In genomic region chr17:38853292-38854219, GRCh38 we compare ENCODE assay signal across 1 cellular context.
A peak's percentile ranks its signal among the peaks of the same experiment; 100 is the strongest.
TF ChIP-seq lines count a peak whose summit lies in the region.

Gene RPL23 (minus strand): TSS chr17:38853721. CDS start chr17:38853710, 11 bp downstream.

TF ChIP-seq in GM12878, 131 proteins besides CTCF, POLR2A, EP300 and RAD21 (continued from another document and continues in another):
- TF ChIP-seq, protein P1, sequence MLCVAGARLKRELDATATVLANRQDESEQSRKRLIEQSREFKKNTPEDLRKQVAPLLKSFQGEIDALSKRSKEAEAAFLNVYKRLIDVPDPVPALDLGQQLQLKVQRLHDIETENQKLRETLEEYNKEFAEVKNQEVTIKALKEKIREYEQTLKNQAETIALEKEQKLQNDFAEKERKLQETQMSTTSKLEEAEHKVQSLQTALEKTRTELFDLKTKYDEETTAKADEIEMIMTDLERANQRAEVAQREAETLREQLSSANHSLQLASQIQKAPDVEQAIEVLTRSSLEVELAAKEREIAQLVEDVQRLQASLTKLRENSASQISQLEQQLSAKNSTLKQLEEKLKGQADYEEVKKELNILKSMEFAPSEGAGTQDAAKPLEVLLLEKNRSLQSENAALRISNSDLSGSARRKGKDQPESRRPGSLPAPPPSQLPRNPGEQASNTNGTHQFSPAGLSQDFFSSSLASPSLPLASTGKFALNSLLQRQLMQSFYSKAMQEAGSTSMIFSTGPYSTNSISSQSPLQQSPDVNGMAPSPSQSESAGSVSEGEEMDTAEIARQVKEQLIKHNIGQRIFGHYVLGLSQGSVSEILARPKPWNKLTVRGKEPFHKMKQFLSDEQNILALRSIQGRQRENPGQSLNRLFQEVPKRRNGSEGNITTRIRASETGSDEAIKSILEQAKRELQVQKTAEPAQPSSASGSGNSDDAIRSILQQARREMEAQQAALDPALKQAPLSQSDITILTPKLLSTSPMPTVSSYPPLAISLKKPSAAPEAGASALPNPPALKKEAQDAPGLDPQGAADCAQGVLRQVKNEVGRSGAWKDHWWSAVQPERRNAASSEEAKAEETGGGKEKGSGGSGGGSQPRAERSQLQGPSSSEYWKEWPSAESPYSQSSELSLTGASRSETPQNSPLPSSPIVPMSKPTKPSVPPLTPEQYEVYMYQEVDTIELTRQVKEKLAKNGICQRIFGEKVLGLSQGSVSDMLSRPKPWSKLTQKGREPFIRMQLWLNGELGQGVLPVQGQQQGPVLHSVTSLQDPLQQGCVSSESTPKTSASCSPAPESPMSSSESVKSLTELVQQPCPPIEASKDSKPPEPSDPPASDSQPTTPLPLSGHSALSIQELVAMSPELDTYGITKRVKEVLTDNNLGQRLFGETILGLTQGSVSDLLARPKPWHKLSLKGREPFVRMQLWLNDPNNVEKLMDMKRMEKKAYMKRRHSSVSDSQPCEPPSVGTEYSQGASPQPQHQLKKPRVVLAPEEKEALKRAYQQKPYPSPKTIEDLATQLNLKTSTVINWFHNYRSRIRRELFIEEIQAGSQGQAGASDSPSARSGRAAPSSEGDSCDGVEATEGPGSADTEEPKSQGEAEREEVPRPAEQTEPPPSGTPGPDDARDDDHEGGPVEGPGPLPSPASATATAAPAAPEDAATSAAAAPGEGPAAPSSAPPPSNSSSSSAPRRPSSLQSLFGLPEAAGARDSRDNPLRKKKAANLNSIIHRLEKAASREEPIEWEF (IDR thresholded peaks at IDR 0.05; ENCODE audit: insufficient replicate concordance, low read depth, low read length): peak; percentile 34
- TF ChIP-seq CHD4 (IDR thresholded peaks at IDR 0.05): no peak
- TF ChIP-seq KLF5 (IDR thresholded peaks at IDR 0.05; ENCODE audit: partially characterized antibody): peak; percentile 91
- TF ChIP-seq FOXM1 (IDR thresholded peaks at IDR 0.05; ENCODE audit: low read depth, low read length): 0 out of 2 replicates have a peak, but pooled peaks have one; percentile 40
- no peak for TF ChIP-seq CBX3 (IDR thresholded peaks at IDR 0.05; ENCODE audit: borderline replicate concordance, low read depth)
- peak; percentile 41 for TF ChIP-seq MTA2 (IDR thresholded peaks at IDR 0.05; ENCODE audit: low read depth)
- TF ChIP-seq SMAD1 (IDR thresholded peaks at IDR 0.05; ENCODE audit: low read depth, partially characterized antibody): peak; percentile 95
- peak; percentile 67 for TF ChIP-seq IKZF1 (conservative IDR thresholded peaks at IDR 0.05)
- TF ChIP-seq JUNB (IDR thresholded peaks at IDR 0.05): no peak
- TF ChIP-seq FOXK2 (IDR thresholded peaks at IDR 0.05): peak; percentile 31; the same call in 1 of the 2 replicates
- peak; percentile 82 for TF ChIP-seq SPI1 (IDR thresholded peaks at IDR 0.05; ENCODE audit: borderline replicate concordance, insufficient read depth, low read depth, low read length)
- peak; percentile 8; the same call in 1 of the 2 replicates for TF ChIP-seq GATAD2B (conservative IDR thresholded peaks at IDR 0.05; ENCODE audit: low read depth)
- no peak; the same call in 1 of the 2 replicates for TF ChIP-seq TBL1XR1 (IDR thresholded peaks at IDR 0.05; ENCODE audit: low read depth, low read length)
- TF ChIP-seq MXI1 (IDR thresholded peaks at IDR 0.05; ENCODE audit: low read depth, low read length): peak; percentile 94
- TF ChIP-seq SREBF2 (IDR thresholded peaks at IDR 0.05; ENCODE audit: low read length): no peak
- TF ChIP-seq, protein P2, sequence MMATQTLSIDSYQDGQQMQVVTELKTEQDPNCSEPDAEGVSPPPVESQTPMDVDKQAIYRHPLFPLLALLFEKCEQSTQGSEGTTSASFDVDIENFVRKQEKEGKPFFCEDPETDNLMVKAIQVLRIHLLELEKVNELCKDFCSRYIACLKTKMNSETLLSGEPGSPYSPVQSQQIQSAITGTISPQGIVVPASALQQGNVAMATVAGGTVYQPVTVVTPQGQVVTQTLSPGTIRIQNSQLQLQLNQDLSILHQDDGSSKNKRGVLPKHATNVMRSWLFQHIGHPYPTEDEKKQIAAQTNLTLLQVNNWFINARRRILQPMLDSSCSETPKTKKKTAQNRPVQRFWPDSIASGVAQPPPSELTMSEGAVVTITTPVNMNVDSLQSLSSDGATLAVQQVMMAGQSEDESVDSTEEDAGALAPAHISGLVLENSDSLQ (IDR thresholded peaks at IDR 0.05): 0 out of 2 replicates have a peak, but pooled peaks have one; percentile 20
- TF ChIP-seq ZNF622 (IDR thresholded peaks at IDR 0.05): no peak
- TF ChIP-seq, protein P3, sequence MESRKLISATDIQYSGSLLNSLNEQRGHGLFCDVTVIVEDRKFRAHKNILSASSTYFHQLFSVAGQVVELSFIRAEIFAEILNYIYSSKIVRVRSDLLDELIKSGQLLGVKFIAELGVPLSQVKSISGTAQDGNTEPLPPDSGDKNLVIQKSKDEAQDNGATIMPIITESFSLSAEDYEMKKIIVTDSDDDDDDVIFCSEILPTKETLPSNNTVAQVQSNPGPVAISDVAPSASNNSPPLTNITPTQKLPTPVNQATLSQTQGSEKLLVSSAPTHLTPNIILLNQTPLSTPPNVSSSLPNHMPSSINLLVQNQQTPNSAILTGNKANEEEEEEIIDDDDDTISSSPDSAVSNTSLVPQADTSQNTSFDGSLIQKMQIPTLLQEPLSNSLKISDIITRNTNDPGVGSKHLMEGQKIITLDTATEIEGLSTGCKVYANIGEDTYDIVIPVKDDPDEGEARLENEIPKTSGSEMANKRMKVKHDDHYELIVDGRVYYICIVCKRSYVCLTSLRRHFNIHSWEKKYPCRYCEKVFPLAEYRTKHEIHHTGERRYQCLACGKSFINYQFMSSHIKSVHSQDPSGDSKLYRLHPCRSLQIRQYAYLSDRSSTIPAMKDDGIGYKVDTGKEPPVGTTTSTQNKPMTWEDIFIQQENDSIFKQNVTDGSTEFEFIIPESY (IDR thresholded peaks at IDR 0.05): no peak
- TF ChIP-seq ASH2L (IDR thresholded peaks at IDR 0.05; ENCODE audit: borderline replicate concordance, low read depth): peak; percentile 81
- 0 out of 2 replicates have a peak, but pooled peaks have one; percentile 27 for TF ChIP-seq JUND (IDR thresholded peaks at IDR 0.05; ENCODE audit: low read depth, low read length)
- peak in 1 of 2 experiments; percentile 85; a peak in 2 of 4 replicates for TF ChIP-seq SRF (IDR thresholded peaks at IDR 0.05; ENCODE audit: low read depth in 2 of 2, low read length in 2 of 2)
- TF ChIP-seq NR2F1 (conservative IDR thresholded peaks at IDR 0.05): peak; percentile 48; the same call in 1 of the 2 replicates
- TF ChIP-seq TCF7 (IDR thresholded peaks at IDR 0.05; ENCODE audit: borderline replicate concordance): peak; percentile 69
- TF ChIP-seq STAT3 (IDR thresholded peaks at IDR 0.05; ENCODE audit: low read depth, low read length): no peak
- peak; percentile 84; the same call in 1 of the 2 replicates for TF ChIP-seq ZNF207 (IDR thresholded peaks at IDR 0.05; ENCODE audit: borderline replicate concordance)
- TF ChIP-seq SUPT20H (IDR thresholded peaks at IDR 0.05; ENCODE audit: borderline replicate concordance, control insufficient read depth, low read depth, low read length): no peak
- TF ChIP-seq NR2C2 (IDR thresholded peaks at IDR 0.05; ENCODE audit: borderline replicate concordance, control insufficient read depth, insufficient read length, low read depth): no peak
- TF ChIP-seq EZH2 (IDR thresholded peaks at IDR 0.05; ENCODE audit: borderline replicate concordance, control insufficient read depth, low read depth, low read length): no peak
- no peak for TF ChIP-seq NRF1 (conservative IDR thresholded peaks at IDR 0.05; ENCODE audit: low read depth, low read length)
- peak; percentile 87 for TF ChIP-seq GABPA (IDR thresholded peaks at IDR 0.05; ENCODE audit: low read depth)
- TF ChIP-seq E4F1 (IDR thresholded peaks at IDR 0.05; ENCODE audit: borderline replicate concordance, partially characterized antibody): peak; percentile 95
- peak; percentile 7; the same call in 1 of the 2 replicates for TF ChIP-seq ZNF384 (IDR thresholded peaks at IDR 0.05; ENCODE audit: borderline replicate concordance, low read depth, low read length)
- TF ChIP-seq CEBPB (IDR thresholded peaks at IDR 0.05; ENCODE audit: borderline replicate concordance in 1 of 2, low read depth in 2 of 2, low read length in 2 of 2): peak in 1 of 2 experiments; percentile 58; a peak in 2 of 4 replicates
- TF ChIP-seq ZNF217 (IDR thresholded peaks at IDR 0.05): no peak
- TF ChIP-seq BMI1 (IDR thresholded peaks at IDR 0.05; ENCODE audit: borderline replicate concordance): no peak
- no peak for TF ChIP-seq FOS (IDR thresholded peaks at IDR 0.05; ENCODE audit: borderline replicate concordance, extremely low read depth, insufficient read length)
- peak; percentile 77 to 79 for TF ChIP-seq BHLHE40 (IDR thresholded peaks at IDR 0.05; ENCODE audit: borderline replicate concordance in 1 of 2, low read depth in 2 of 2, low read length in 1 of 2)
- TF ChIP-seq MLLT1 (IDR thresholded peaks at IDR 0.05): peak; percentile 67
- peak; percentile 22; the same call in 1 of the 2 replicates for TF ChIP-seq DPF2 (IDR thresholded peaks at IDR 0.05)
- TF ChIP-seq PAX5 (IDR thresholded peaks at IDR 0.05; ENCODE audit: borderline replicate concordance, low read depth, low read length): peak; percentile 16; the same call in 1 of the 2 replicates
- peak; percentile 92 for TF ChIP-seq CHD2 (IDR thresholded peaks at IDR 0.05; ENCODE audit: borderline replicate concordance, low read depth, low read length)
- peak; percentile 83; the same call in 1 of the 2 replicates for TF ChIP-seq PAX8 (IDR thresholded peaks at IDR 0.05)
- TF ChIP-seq RELB (IDR thresholded peaks at IDR 0.05; ENCODE audit: low read depth): peak; percentile 90
- TF ChIP-seq SP1 (IDR thresholded peaks at IDR 0.05; ENCODE audit: low read depth, low read length): peak; percentile 74
- peak; percentile 97 for TF ChIP-seq CBFB (IDR thresholded peaks at IDR 0.05; ENCODE audit: low read depth)
- TF ChIP-seq ATF7 (IDR thresholded peaks at IDR 0.05; ENCODE audit: low read depth): peak; percentile 97
- no peak; the same call in 1 of the 2 replicates for TF ChIP-seq SREBF1 (IDR thresholded peaks at IDR 0.05; ENCODE audit: low read length)
- peak; percentile 89; the same call in 1 of the 3 replicates for TF ChIP-seq POU2F2 (IDR thresholded peaks at IDR 0.05; ENCODE audit: borderline replicate concordance, low read depth, low read length)
- no peak for TF ChIP-seq EGR1 (IDR thresholded peaks at IDR 0.05; ENCODE audit: borderline replicate concordance in 1 of 2, low read depth in 2 of 2, low read length in 2 of 2)
- TF ChIP-seq RB1 (IDR thresholded peaks at IDR 0.05; ENCODE audit: borderline replicate concordance): peak; percentile 74; the same call in 1 of the 2 replicates
- peak; percentile 99 for TF ChIP-seq PML (IDR thresholded peaks at IDR 0.05; ENCODE audit: low read length)
- TF ChIP-seq ELK1 (IDR thresholded peaks at IDR 0.05; ENCODE audit: low read depth, low read length): peak; percentile 79
- TF ChIP-seq MYC (IDR thresholded peaks at IDR 0.05; ENCODE audit: insufficient read depth, insufficient read length, insufficient replicate concordance, low read length, severe bottlenecking): peak; percentile 98
- no peak for TF ChIP-seq SMC3 (IDR thresholded peaks at IDR 0.05; ENCODE audit: borderline replicate concordance, low read length)
- 0 out of 2 replicates have a peak, but pooled peaks have one; percentile 87 for TF ChIP-seq RCOR1 (conservative IDR thresholded peaks at IDR 0.05; ENCODE audit: low read depth, low read length)
